10 cellular contexts compared by ENCODE assay signal in genomic region chr2:218786133-218786532, GRCh38. TPM values are rescaled to one million over a fixed set of nuclear protein-coding genes. Genes with fewer than 3 reads are reported as not detected.
"Had no signal": no experiment of that assay in that cellular context is flagged by ENCODE, and none has a peak within 500 bp of the region (broad histone marks: within the 10 kb centered on the region; RNA-seq: fewer than 3 reads in every experiment).

No MANE protein-coding gene starts in this region.

- H2AFZ ChIP-seq: GM23338 had no signal

- H3K27ac Mint-ChIP-seq: GM23338, HFFc6, IgD-negative memory B cell had no signal

- DNase-seq: H7, HFFc6, KBM-7 had no signal

- H3K9me3 Mint-ChIP-seq: GM23338, HFFc6 had no signal

- H3K36me3 ChIP-seq: HAP-1 had no signal

- H3K4me3 Mint-ChIP-seq: GM23338, HFFc6, IgD-negative memory B cell had no signal

- H3K4me3 ChIP-seq: GM23338, HAP-1 had no signal

- H3K4me2 ChIP-seq: GM23338 had no signal

- ATAC-seq: GM23338, HCT116 had no signal

- H3K4me1 ChIP-seq: HAP-1 had no signal

- H3K9me3 ChIP-seq: HAP-1 had no signal

- FAIRE-seq: HTR-8/SVneo had no signal

RNA-seq across cellular contexts. Expression of gene PRKAG3, which starts 45.5 kb away (rescaled TPM):
- total RNA-seq: GM23338, H4, H7, HFFc6, HT-29 had no signal
- polyA plus RNA-seq: GM23338, IgD-negative memory B cell had no signal
